Comparison of ENCODE assay signal across 8 cellular contexts in genomic region chr17:8254881-8255280, GRCh38.
"Had no signal": no experiment of that assay in that cellular context is flagged by ENCODE, and none has a peak within 500 bp of the region (broad histone marks: within the 10 kb centered on the region; RNA-seq: fewer than 3 reads in every experiment).

No MANE protein-coding gene starts in this region.

- H3K4me3 ChIP-seq: GM12878 had no signal

- DNase-seq: GDM1, GF-D8 had no signal

- FAIRE-seq: G401.6, GM12878, GM12891, GM12892, GM18507, GM19239 had no signal

- ATAC-seq: GM12878 had no signal
